12 cellular contexts compared by ENCODE assay signal in genomic region chr16:9966569-9967157, GRCh38.
DNase-seq lines count a peak whose midpoint lies in the region; ATAC-seq and TF ChIP-seq lines count a peak whose summit lies in the region.
"Had no signal": no experiment of that assay in that cellular context is flagged by ENCODE, and none has a peak within 500 bp of the region (broad histone marks: within the 10 kb centered on the region; RNA-seq: fewer than 3 reads in every experiment).

No MANE protein-coding gene starts in this region.

- no peaks in the 10 kb centered on the region for H3K27me3 ChIP-seq in GM23248 (replicated peaks; ENCODE audit: insufficient read depth)
- no peaks in the 10 kb centered on the region for H3K27me3 ChIP-seq in PC-3 (ENCODE audit: low read length)
- H3K27me3 ChIP-seq in osteoblast (ENCODE audit: insufficient read depth, low read length), result no peaks in the 10 kb centered on the region
- H3K27me3 ChIP-seq in GM23338 (ENCODE audit: insufficient read depth), result peaks cover 26% of the 10 kb centered on the region
- H3K27me3 ChIP-seq: left lung had no signal

- no peaks in the 10 kb centered on the region for H3K4me1 Mint-ChIP-seq in stimulated activated memory B cell treated with anti-CD40 and anti-IgM and Interleukin-4, amounts not matched to agents 10 μg/mL and 1 μg/mL and 100 μg/mL, for 72 hours
- peaks cover 19% of the 10 kb centered on the region for H3K4me1 Mint-ChIP-seq in GM23338
- H3K4me1 Mint-ChIP-seq in activated naive CD4-positive, alpha-beta T cell treated with anti-CD3 and anti-CD28 coated beads, Interleukin-2, amount 10 ng/mL, durations not matched to agents 7 days and 5 days, result no peaks in the 10 kb centered on the region
- H3K4me1 Mint-ChIP-seq: activated naive CD4-positive, alpha-beta T cell treated with anti-CD3 and anti-CD28 coated beads, Interleukin-2, amount 50 U/mL, for 24 hours had no signal

- H3K4me2 ChIP-seq in GM23248 (ENCODE audit: unreplicated experiment), result no peak overlapping the region
- no peak overlapping the region for H3K4me2 ChIP-seq in PC-3 (ENCODE audit: low read length)
- no peak overlapping the region for H3K4me2 ChIP-seq in osteoblast (ENCODE audit: insufficient read depth, low read length)
- H3K4me2 ChIP-seq in GM23338, result no peak overlapping the region

- H3F3A ChIP-seq in GM23248 (ENCODE audit: insufficient read depth), result no peaks in the 10 kb centered on the region
- H3F3A ChIP-seq in PC-3 (ENCODE audit: low read length, unreplicated experiment), result no peaks in the 10 kb centered on the region
- no peaks in the 10 kb centered on the region for H3F3A ChIP-seq in GM23338 (replicated peaks; ENCODE audit: low read depth)

- H3K9ac ChIP-seq in GM23248, result no peak overlapping the region
- H3K9ac ChIP-seq in PC-3 (ENCODE audit: low read length), result no peak overlapping the region

- H3K27me3 Mint-ChIP-seq in stimulated activated memory B cell treated with anti-CD40 and anti-IgM and Interleukin-4, amounts not matched to agents 10 μg/mL and 1 μg/mL and 100 μg/mL, for 72 hours, result peaks cover 14% of the 10 kb centered on the region
- H3K27me3 Mint-ChIP-seq in GM23338 (ENCODE audit: insufficient read depth, low read depth, poor library complexity), result peaks cover 7% of the 10 kb centered on the region
- H3K27me3 Mint-ChIP-seq in activated naive CD4-positive, alpha-beta T cell treated with anti-CD3 and anti-CD28 coated beads, Interleukin-2, amount 10 ng/mL, durations not matched to agents 7 days and 5 days, result no peaks in the 10 kb centered on the region

- no peaks in the 10 kb centered on the region for H3K79me2 ChIP-seq in GM23248 (ENCODE audit: insufficient read depth)
- no peaks in the 10 kb centered on the region for H3K79me2 ChIP-seq in PC-3 (ENCODE audit: low read length)
- H3K79me2 ChIP-seq in osteoblast (ENCODE audit: insufficient read depth, low read length), result no peaks in the 10 kb centered on the region
- no peaks in the 10 kb centered on the region for H3K79me2 ChIP-seq in GM23338 (replicated peaks; ENCODE audit: insufficient read depth)

- POLR2A ChIA-PET in PC-3 (lab: Charles Lee; ENCODE audit: unreplicated experiment), result no interaction called here

- intact Hi-C loops in PC-3 (cut with micrococcal nuclease), result no loop called here

- ATAC-seq in PC-3 (no peak), GM23338 (no peak)
- peak; percentile 68 for ATAC-seq in stimulated activated memory B cell treated with anti-CD40 and anti-IgM and Interleukin-4, amounts not matched to agents 10 μg/mL and 1 μg/mL and 100 μg/mL, for 72 hours
- ATAC-seq: left lung had no signal

- CTCF ChIA-PET in PC-3 (lab: Charles Lee), result no interaction called here
- CTCF ChIA-PET in activated naive CD4-positive, alpha-beta T cell treated with anti-CD3 and anti-CD28 coated beads, Interleukin-2, amount 10 ng/mL, durations not matched to agents 7 days and 5 days (lab: Charles Lee), result no interaction called here

- no peaks in the 10 kb centered on the region for H3K36me3 ChIP-seq in GM23248 (ENCODE audit: low read depth)
- H3K36me3 ChIP-seq in PC-3 (ENCODE audit: low read depth, low read length), result no peaks in the 10 kb centered on the region
- H3K36me3 ChIP-seq in osteoblast (ENCODE audit: insufficient read depth, low read length), result no peaks in the 10 kb centered on the region
- no peaks in the 10 kb centered on the region for H3K36me3 ChIP-seq in GM23338 (ENCODE audit: insufficient read depth)
- H3K36me3 ChIP-seq: left lung had no signal

- TF ChIP-seq CTCF in PC-3 (conservative IDR thresholded peaks at IDR 0.05; ENCODE audit: low read depth, low read length) (no peak), osteoblast (IDR thresholded peaks at IDR 0.05; ENCODE audit: extremely low read depth, low read depth, low read length) (no peak), GM23338 (conservative IDR thresholded peaks at IDR 0.05; ENCODE audit: low read depth in 2 of 2) (no peak)

- BruUV-seq in PC-3 (replicated peaks; lab: Mats Ljungman, UMichigan), result no TSS peak

- H3K27ac ChIP-seq in GM23248 (no peak overlapping the region), PC-3 (ENCODE audit: low read length) (no peak overlapping the region), osteoblast (ENCODE audit: low read depth, low read length) (no peak overlapping the region), GM23338 (ENCODE audit: low read depth) (no peak overlapping the region)
- H3K27ac ChIP-seq: HL-60, left lung had no signal

- in situ Hi-C loops in GM23248 (cut with MboI), result no loop called here

- H3K9me2 ChIP-seq in GM23248 (ENCODE audit: insufficient read depth) (no peaks in the 10 kb centered on the region), PC-3 (replicated peaks; ENCODE audit: low read length) (no peaks in the 10 kb centered on the region), GM23338 (ENCODE audit: insufficient read depth) (peaks cover 5% of the 10 kb centered on the region; the same call in 1 of the 2 replicates)

- H3K27ac Mint-ChIP-seq in stimulated activated memory B cell treated with anti-CD40 and anti-IgM and Interleukin-4, amounts not matched to agents 10 μg/mL and 1 μg/mL and 100 μg/mL, for 72 hours, result no peak overlapping the region
- no peak overlapping the region for H3K27ac Mint-ChIP-seq in GM23338
- H3K27ac Mint-ChIP-seq in activated naive CD4-positive, alpha-beta T cell treated with anti-CD3 and anti-CD28 coated beads, Interleukin-2, amount 10 ng/mL, durations not matched to agents 7 days and 5 days, result no peak overlapping the region
- H3K27ac Mint-ChIP-seq: activated naive CD4-positive, alpha-beta T cell treated with anti-CD3 and anti-CD28 coated beads, Interleukin-2, amount 50 U/mL, for 24 hours had no signal

- no peaks in the 10 kb centered on the region for H3K36me3 Mint-ChIP-seq in stimulated activated memory B cell treated with anti-CD40 and anti-IgM and Interleukin-4, amounts not matched to agents 10 μg/mL and 1 μg/mL and 100 μg/mL, for 72 hours
- H3K36me3 Mint-ChIP-seq in GM23338 (ENCODE audit: low read depth), result no peaks in the 10 kb centered on the region
- no peaks in the 10 kb centered on the region for H3K36me3 Mint-ChIP-seq in activated naive CD4-positive, alpha-beta T cell treated with anti-CD3 and anti-CD28 coated beads, Interleukin-2, amount 10 ng/mL, durations not matched to agents 7 days and 5 days
- H3K36me3 Mint-ChIP-seq: activated naive CD4-positive, alpha-beta T cell treated with anti-CD3 and anti-CD28 coated beads, Interleukin-2, amount 50 U/mL, for 24 hours had no signal

- H3K4me3 Mint-ChIP-seq in stimulated activated memory B cell treated with anti-CD40 and anti-IgM and Interleukin-4, amounts not matched to agents 10 μg/mL and 1 μg/mL and 100 μg/mL, for 72 hours, result no peak overlapping the region
- H3K4me3 Mint-ChIP-seq in GM23338, result no peak overlapping the region
- H3K4me3 Mint-ChIP-seq in activated naive CD4-positive, alpha-beta T cell treated with anti-CD3 and anti-CD28 coated beads, Interleukin-2, amount 10 ng/mL, durations not matched to agents 7 days and 5 days, result no peak overlapping the region
- H3K4me3 Mint-ChIP-seq: activated naive CD4-positive, alpha-beta T cell treated with anti-CD3 and anti-CD28 coated beads, Interleukin-2, amount 50 U/mL, for 24 hours had no signal

- no peaks in the 10 kb centered on the region for H4K20me1 ChIP-seq in GM23248 (ENCODE audit: insufficient read depth)
- H4K20me1 ChIP-seq in PC-3 (ENCODE audit: low read length), result no peaks in the 10 kb centered on the region
- no peaks in the 10 kb centered on the region for H4K20me1 ChIP-seq in osteoblast (ENCODE audit: insufficient read depth, low read length)
- no peaks in the 10 kb centered on the region for H4K20me1 ChIP-seq in GM23338 (replicated peaks; ENCODE audit: insufficient read depth)

- H3K4me1 ChIP-seq in GM23248 (ENCODE audit: insufficient read depth) (no peaks in the 10 kb centered on the region), PC-3 (ENCODE audit: insufficient read depth, low read length) (no peaks in the 10 kb centered on the region), osteoblast (ENCODE audit: insufficient read depth, low read length) (no peaks in the 10 kb centered on the region), GM23338 (ENCODE audit: insufficient read depth) (peaks cover 20% of the 10 kb centered on the region)
- H3K4me1 ChIP-seq: left lung had no signal

- H2AFZ ChIP-seq in GM23248 (no peak overlapping the region), PC-3 (ENCODE audit: low read length) (no peak overlapping the region), osteoblast (ENCODE audit: low read length) (no peak overlapping the region), GM23338 (no peak overlapping the region)

- H3K9me3 ChIP-seq in GM23248 (ENCODE audit: low read depth) (no peaks in the 10 kb centered on the region), PC-3 (ENCODE audit: low read length) (no peaks in the 10 kb centered on the region), osteoblast (ENCODE audit: low read depth, low read length) (no peaks in the 10 kb centered on the region)
- H3K9me3 ChIP-seq: left lung had no signal

- H3K9me3 Mint-ChIP-seq in stimulated activated memory B cell treated with anti-CD40 and anti-IgM and Interleukin-4, amounts not matched to agents 10 μg/mL and 1 μg/mL and 100 μg/mL, for 72 hours, result peaks cover 6% of the 10 kb centered on the region
- H3K9me3 Mint-ChIP-seq in GM23338, result no peaks in the 10 kb centered on the region; the same call in 2 of the 3 replicates
- H3K9me3 Mint-ChIP-seq in activated naive CD4-positive, alpha-beta T cell treated with anti-CD3 and anti-CD28 coated beads, Interleukin-2, amount 10 ng/mL, durations not matched to agents 7 days and 5 days, result peaks cover 12% of the 10 kb centered on the region

- 36 to 39% methylated on average over 9 of the region's 9 CpGs for WGBS in GM23248 (ENCODE audit: low coverage in 1 of 2, low lambda C conversion rate in 2 of 2, missing lambda C conversion rate in 2 of 2), 2 experiments

- DNase-seq in activated T-cell treated with anti-CD3 and anti-CD28 coated beads, Interleukin-2, amount 50 U/mL, for 48 hours, result peak; percentile 15
- no peak for DNase-seq in activated T-cell treated with anti-CD3 and anti-CD28 coated beads, Interleukin-2, amount 50 U/mL, for 1 hour
- DNase-seq in GM23248 (peak; percentile 4), PC-3 (peak; percentile 65), osteoblast (ENCODE audit: insufficient read length, low spot score, missing footprints) (no peak), GM23338 (ENCODE audit: low spot score) (no peak)
- DNase-seq in activated naive CD4-positive, alpha-beta T cell treated with anti-CD3 and anti-CD28 coated beads, Interleukin-2, amount 10 ng/mL, durations not matched to agents 7 days and 5 days, result no peak
- DNase-seq: left lung, NCI-H2107 had no signal

- H3K4me3 ChIP-seq in GM23248 (no peak overlapping the region), PC-3 (ENCODE audit: low read length) (no peak overlapping the region), osteoblast (ENCODE audit: insufficient read depth, low read length) (no peak overlapping the region), GM23338 (no peak overlapping the region)
- H3K4me3 ChIP-seq: left lung had no signal

Comparison
In these comparisons a context has a peak if more than half of its experiments do, and no peak if none do; other contexts are left out.
1. DNase-seq: peak in activated T-cell treated with anti-CD3 and anti-CD28 coated beads, Interleukin-2, amount 50 U/mL, for 48 hours (2 of 2), GM23248 (single experiment) and PC-3 (single experiment); none in activated T-cell treated with anti-CD3 and anti-CD28 coated beads, Interleukin-2, amount 50 U/mL, for 1 hour (single experiment), osteoblast (single experiment), GM23338 (single experiment) and activated naive CD4-positive, alpha-beta T cell treated with anti-CD3 and anti-CD28 coated beads, Interleukin-2, amount 10 ng/mL, durations not matched to agents 7 days and 5 days (single experiment).